Comparison of ENCODE assay signal across 9 cellular contexts in genomic region chr2:182522428-182522896, GRCh38.
DNase-seq lines count a peak whose midpoint lies in the region; ATAC-seq and TF ChIP-seq lines count a peak whose summit lies in the region.
"Had no signal": no experiment of that assay in that cellular context is flagged by ENCODE, and none has a peak within 500 bp of the region (broad histone marks: within the 10 kb centered on the region; RNA-seq: fewer than 3 reads in every experiment).

No MANE protein-coding gene starts in this region.

- H3K27me3 ChIP-seq in dorsolateral prefrontal cortex (no peaks in the 10 kb centered on the region), aorta (ENCODE audit: control insufficient read depth in 1 of 2, insufficient read depth in 2 of 2, low read length in 1 of 2) (no peaks in the 10 kb centered on the region)

- H3K36me3 ChIP-seq in aorta (ENCODE audit: control insufficient read depth in 1 of 2, insufficient read depth in 2 of 2, low read length in 1 of 2) = no peaks in the 10 kb centered on the region

- H3K27ac Mint-ChIP-seq in neural crest cell (ENCODE audit: unreplicated experiment) = peak overlapping the region; percentile 93

- H3K36me3 Mint-ChIP-seq in neural crest cell (ENCODE audit: low read depth) = peaks cover 2% of the 10 kb centered on the region

- no peaks in the 10 kb centered on the region for H3K4me1 ChIP-seq in aorta (ENCODE audit: control insufficient read depth in 1 of 2, insufficient read depth in 2 of 2, low read length in 2 of 2)

- WGBS in aorta, 2 donors = 28 to 38% methylated on average over 6 of the region's 6 CpGs

- DNase-seq in DMS153 (lab: John Stamatoyannopoulos, UW) (peak; percentile 70), NCI-H2081 treated with DMSO at 0.1 percent for 48 hours (lab: John Stamatoyannopoulos, UW) (peak; percentile 75), dorsolateral prefrontal cortex (peak in 2 of 10 donors; percentile 32 to 57), neural crest cell (ENCODE audit: low read depth, low spot score) (no peak), SIG-M5 treated with dmso at 0.1 percent for 504 hours (lab: John Stamatoyannopoulos, UW; ENCODE audit: unreplicated experiment) (no peak), omental fat pad (ENCODE audit: low spot score) (no peak), aorta (no peak)
- DNase-seq: stimulated activated CD4-positive, alpha-beta T cell treated with anti-CD3 and anti-CD28 coated beads, Interleukin-15, amount 100 ng/mL, for 24 hours had no signal

- peak overlapping the region; percentile 87 for H3K4me3 Mint-ChIP-seq in neural crest cell

- no peaks in the 10 kb centered on the region for H3K27me3 Mint-ChIP-seq in neural crest cell (ENCODE audit: low read depth)

- H3K27ac ChIP-seq in dorsolateral prefrontal cortex (peak overlapping the region in 57 of 59 donors; percentile 19 to 88 (median 79)), aorta (ENCODE audit: low read depth in 1 of 2, low read length in 2 of 2) (no peak overlapping the region)

- ATAC-seq in omental fat pad (ENCODE audit: low FRiP score) = no peak
- ATAC-seq in HG02642 (IDR thresholded peaks at IDR 0.05; ENCODE audit: poor library complexity, unreplicated experiment) = no peak
- no peak for ATAC-seq in aorta (ENCODE audit: low FRiP score)

- H3K4me3 ChIP-seq in dorsolateral prefrontal cortex (peak overlapping the region; percentile 2 to 72 (median 54)), aorta (ENCODE audit: low read length in 2 of 2) (no peak overlapping the region)

- intact Hi-C loops in dorsolateral prefrontal cortex (cut with DNase I) = loop anchor here in 1 of 2 donors (10.0 kb wide), 1 partner anchor 122 kb away; no protein-coding TSS in a partner anchor
- intact Hi-C loops in aorta (cut with DNase I) = no loop called here

- H3K4me1 Mint-ChIP-seq in neural crest cell = peaks cover 22% of the 10 kb centered on the region

- no peaks in the 10 kb centered on the region for H3K9me3 Mint-ChIP-seq in neural crest cell

- TF ChIP-seq CTCF in dorsolateral prefrontal cortex (IDR thresholded peaks at IDR 0.05 in 54 of 56, conservative IDR thresholded peaks at IDR 0.05 in 2 of 56; ENCODE audit: low read depth in 1 of 56, partially characterized antibody in 56 of 56) (no peak), neural crest cell (conservative IDR thresholded peaks at IDR 0.05) (no peak), omental fat pad (IDR thresholded peaks at IDR 0.05) (no peak)

- H3K9me3 ChIP-seq in aorta (ENCODE audit: control insufficient read depth, low read length) = no peaks in the 10 kb centered on the region

Comparison
In these comparisons a context has a peak if more than half of its experiments do, and no peak if none do; other contexts are left out.
1. DNase-seq: peak in DMS153 (single experiment) and NCI-H2081 treated with DMSO at 0.1 percent for 48 hours (single experiment); none in neural crest cell (single experiment), SIG-M5 treated with dmso at 0.1 percent for 504 hours (single experiment), omental fat pad (single experiment) and aorta (0 of 2).
2. H3K27ac ChIP-seq: peak in dorsolateral prefrontal cortex (57 of 59); none in aorta (0 of 2).
3. H3K4me3 ChIP-seq: peak in dorsolateral prefrontal cortex (59 of 59); none in aorta (0 of 2).